In genomic region chr5:1283729-1284041, GRCh38 we compare ENCODE assay signal across 12 cellular contexts. TPM values are rescaled to one million over a fixed set of nuclear protein-coding genes. Genes with fewer than 3 reads are reported as not detected.
DNase-seq lines count a peak whose midpoint lies in the region; TF ChIP-seq lines count a peak whose summit lies in the region.
"Not testable (repeated sequence)": the region's sequence is repeated elsewhere in the genome, so short reads cannot be mapped to it uniquely, and the experiment has no call there.
"Had no signal": no experiment of that assay in that cellular context is flagged by ENCODE, and none has a peak within 500 bp of the region (broad histone marks: within the 10 kb centered on the region; RNA-seq: fewer than 3 reads in every experiment).

No MANE protein-coding gene starts in this region.

- not testable (repeated sequence) for H3K4me3 ChIP-seq in MG63

- H3K36me3 ChIP-seq in MG63 = not testable (repeated sequence)

- H3K4me1 Mint-ChIP-seq in activated naive CD4-positive, alpha-beta T cell treated with anti-CD3 and anti-CD28 coated beads, Interleukin-2, amount 10 ng/mL, durations not matched to agents 7 days and 5 days; glutamatergic neuron (ENCODE audit: low read depth, unreplicated experiment); osteocyte (ENCODE audit: unreplicated experiment): not testable (repeated sequence)

- H3K27me3 Mint-ChIP-seq in activated naive CD4-positive, alpha-beta T cell treated with anti-CD3 and anti-CD28 coated beads, Interleukin-2, amount 10 ng/mL, durations not matched to agents 7 days and 5 days; glutamatergic neuron (ENCODE audit: unreplicated experiment); osteocyte (ENCODE audit: unreplicated experiment): not testable (repeated sequence)

- H3K27ac Mint-ChIP-seq in activated naive CD4-positive, alpha-beta T cell treated with anti-CD3 and anti-CD28 coated beads, Interleukin-2, amount 10 ng/mL, durations not matched to agents 7 days and 5 days; osteocyte (ENCODE audit: unreplicated experiment): not testable (repeated sequence)
- peak overlapping the region; percentile 28 for H3K27ac Mint-ChIP-seq in glutamatergic neuron (ENCODE audit: unreplicated experiment)

- not testable (repeated sequence) for H3K36me3 Mint-ChIP-seq in activated naive CD4-positive, alpha-beta T cell treated with anti-CD3 and anti-CD28 coated beads, Interleukin-2, amount 10 ng/mL, durations not matched to agents 7 days and 5 days; osteocyte (ENCODE audit: unreplicated experiment)
- peaks cover 16% of the 10 kb centered on the region for H3K36me3 Mint-ChIP-seq in glutamatergic neuron (ENCODE audit: unreplicated experiment)

- H3K4me3 Mint-ChIP-seq in activated naive CD4-positive, alpha-beta T cell treated with anti-CD3 and anti-CD28 coated beads, Interleukin-2, amount 10 ng/mL, durations not matched to agents 7 days and 5 days; glutamatergic neuron (ENCODE audit: unreplicated experiment); osteocyte (ENCODE audit: unreplicated experiment): not testable (repeated sequence)

- DNase-seq in MG63 (peak; percentile 46), mesenteric fat pad (ENCODE audit: low spot score) (peak; percentile 39), osteocyte (ENCODE audit: extremely low spot score, unreplicated experiment) (peak; percentile 73)
- DNase-seq in activated CD8-positive, alpha-beta memory T cell treated with anti-CD3 and anti-CD28 coated beads for 24 hours = peak; percentile 43
- peak; percentile 5 for DNase-seq in activated naive CD4-positive, alpha-beta T cell treated with anti-CD3 and anti-CD28 coated beads, Interleukin-2, amount 10 ng/mL, durations not matched to agents 7 days and 5 days
- DNase-seq in glutamatergic neuron = not testable (repeated sequence)

- CTCF ChIA-PET in activated naive CD4-positive, alpha-beta T cell treated with anti-CD3 and anti-CD28 coated beads, Interleukin-2, amount 10 ng/mL, durations not matched to agents 7 days and 5 days (lab: Charles Lee) = interaction anchor here (0.9 to 1.2 kb wide), 2 partner anchors 64 to 97 kb away, joined by 3 read pairs; no protein-coding TSS in a partner anchor

- not testable (repeated sequence) for H3K27me3 ChIP-seq in MG63

- not testable (repeated sequence) for H3K9me3 ChIP-seq in MG63

- not testable (repeated sequence) for TF ChIP-seq CTCF in glutamatergic neuron (IDR thresholded peaks at IDR 0.05; ENCODE audit: partially characterized antibody, unreplicated experiment); osteocyte (IDR thresholded peaks at IDR 0.05)

- not testable (repeated sequence) for H3K9me3 Mint-ChIP-seq in activated naive CD4-positive, alpha-beta T cell treated with anti-CD3 and anti-CD28 coated beads, Interleukin-2, amount 10 ng/mL, durations not matched to agents 7 days and 5 days; osteocyte (ENCODE audit: unreplicated experiment)
- H3K9me3 Mint-ChIP-seq in glutamatergic neuron (ENCODE audit: unreplicated experiment) = peaks cover 19% of the 10 kb centered on the region

RNA-seq across cellular contexts. Expression of gene TERT, which starts 11.2 kb away (rescaled TPM):
- total RNA-seq in MG63 (2014; rRNA removed; shearing (Covaris generic); ENCODE audit: low replicate concordance) = 0.72 and 2.4 TPM in 2 replicates
- total RNA-seq in glutamatergic neuron (ENCODE audit: unreplicated experiment) = 2.9 TPM
- total RNA-seq in mesenteric fat pad = not detected
- total RNA-seq in osteocyte = not detected in 2 replicates

RNA-seq across cellular contexts. Expression of gene SLC6A18, which starts 58.5 kb away (rescaled TPM):
- total RNA-seq in MG63 (2014; rRNA removed; shearing (Covaris generic); ENCODE audit: low replicate concordance) = not detected in 2 replicates
- total RNA-seq in glutamatergic neuron (ENCODE audit: unreplicated experiment) = not detected
- not detected for total RNA-seq in mesenteric fat pad
- not detected in 2 replicates for total RNA-seq in osteocyte
- total RNA-seq: B cell; Calu3; CD4-positive, alpha-beta T cell; Daoy; H1; HepG2 had no signal
